In genomic region chr1:59237905-59238304, GRCh38 we compare ENCODE assay signal across 20 cellular contexts. TPM values are rescaled to one million over a fixed set of nuclear protein-coding genes. Genes with fewer than 3 reads are reported as not detected.
DNase-seq lines count a peak whose midpoint lies in the region; TF ChIP-seq lines count a peak whose summit lies in the region.
"Had no signal": no experiment of that assay in that cellular context is flagged by ENCODE, and none has a peak within 500 bp of the region (broad histone marks: within the 10 kb centered on the region; RNA-seq: fewer than 3 reads in every experiment).

No MANE protein-coding gene starts in this region.

- no peak overlapping the region for H3K27ac Mint-ChIP-seq in endodermal cell
- peak overlapping the region in 1 of 8 donors; percentile 63 for H3K27ac Mint-ChIP-seq in CD8-positive, alpha-beta memory T cell
- H3K27ac Mint-ChIP-seq: activated CD4-positive, alpha-beta T cell treated with anti-CD3 and anti-CD28 coated beads for 36 hours; activated naive CD8-positive, alpha-beta T cell treated with anti-CD3 and anti-CD28 coated beads, Interleukin-2, amount 10 ng/mL, durations not matched to agents 7 days and 5 days; CD4-positive, CD25-positive, alpha-beta regulatory T cell had no signal

- H3K36me3 ChIP-seq in Loucy (ENCODE audit: insufficient read depth, low read length) (no peaks in the 10 kb centered on the region), endodermal cell (ENCODE audit: control insufficient read depth, insufficient read depth, low read length) (no peaks in the 10 kb centered on the region)
- no peaks in the 10 kb centered on the region for H3K36me3 ChIP-seq in CD8-positive, alpha-beta memory T cell (ENCODE audit: insufficient read depth, low read length)
- H3K36me3 ChIP-seq: colonic mucosa, heart right ventricle, lower lobe of right lung, MG63, tibial nerve had no signal

- H3K4me3 ChIP-seq in Loucy (ENCODE audit: low read length, poor library complexity, severe bottlenecking), result no peak overlapping the region
- H3K4me3 ChIP-seq in endodermal cell (ENCODE audit: low read length), result no peak overlapping the region
- no peak overlapping the region for H3K4me3 ChIP-seq in CD8-positive, alpha-beta memory T cell (ENCODE audit: low read length)
- H3K4me3 ChIP-seq: colonic mucosa, heart right ventricle, lower lobe of right lung, MG63, smooth muscle cell, tibial nerve had no signal

- no peak for TF ChIP-seq CTCF in Loucy (conservative IDR thresholded peaks at IDR 0.05; ENCODE audit: low read length)
- no peak for TF ChIP-seq CTCF in endodermal cell (conservative IDR thresholded peaks at IDR 0.05)

- no peaks in the 10 kb centered on the region for H4K20me1 ChIP-seq in Loucy (ENCODE audit: insufficient read depth, low read length, poor library complexity, severe bottlenecking)

- no peak overlapping the region for H3K4me3 Mint-ChIP-seq in endodermal cell
- no peak overlapping the region for H3K4me3 Mint-ChIP-seq in CD8-positive, alpha-beta memory T cell
- H3K4me3 Mint-ChIP-seq: activated CD4-positive, alpha-beta T cell treated with anti-CD3 and anti-CD28 coated beads for 36 hours; activated naive CD8-positive, alpha-beta T cell treated with anti-CD3 and anti-CD28 coated beads, Interleukin-2, amount 10 ng/mL, durations not matched to agents 7 days and 5 days; CD4-positive, CD25-positive, alpha-beta regulatory T cell; stimulated activated naive CD8-positive, alpha-beta T cell treated with anti-CD3 and anti-CD28 coated beads, Interleukin-15, amount 100 ng/mL, for 72 hours had no signal

- H3K9ac ChIP-seq in Loucy (ENCODE audit: low read depth, low read length, poor library complexity, severe bottlenecking) (no peak overlapping the region), endodermal cell (ENCODE audit: extremely low read depth, low read length, poor library complexity, severe bottlenecking) (no peak overlapping the region)

- H3K4me1 Mint-ChIP-seq in endodermal cell, result peaks cover 2% of the 10 kb centered on the region
- H3K4me1 Mint-ChIP-seq in CD8-positive, alpha-beta memory T cell, result no peaks in the 10 kb centered on the region
- H3K4me1 Mint-ChIP-seq: activated CD4-positive, alpha-beta T cell treated with anti-CD3 and anti-CD28 coated beads for 36 hours; activated naive CD8-positive, alpha-beta T cell treated with anti-CD3 and anti-CD28 coated beads, Interleukin-2, amount 10 ng/mL, durations not matched to agents 7 days and 5 days; CD4-positive, CD25-positive, alpha-beta regulatory T cell; stimulated activated naive CD8-positive, alpha-beta T cell treated with anti-CD3 and anti-CD28 coated beads, Interleukin-15, amount 100 ng/mL, for 72 hours had no signal

- H3K4me2 ChIP-seq in Loucy (ENCODE audit: low read depth, low read length, poor library complexity, severe bottlenecking), result no peak overlapping the region
- H3K4me2 ChIP-seq: smooth muscle cell had no signal

- H3K36me3 Mint-ChIP-seq in endodermal cell (ENCODE audit: low read depth), result no peaks in the 10 kb centered on the region
- H3K36me3 Mint-ChIP-seq in CD8-positive, alpha-beta memory T cell, result no peaks in the 10 kb centered on the region
- H3K36me3 Mint-ChIP-seq: activated naive CD8-positive, alpha-beta T cell treated with anti-CD3 and anti-CD28 coated beads, Interleukin-2, amount 10 ng/mL, durations not matched to agents 7 days and 5 days; CD4-positive, CD25-positive, alpha-beta regulatory T cell had no signal

- peak overlapping the region; percentile 21 for H3K27ac ChIP-seq in endodermal cell (ENCODE audit: low read depth, low read length)
- H3K27ac ChIP-seq in CD8-positive, alpha-beta memory T cell (ENCODE audit: low read depth, low read length), result no peak overlapping the region
- H3K27ac ChIP-seq: colonic mucosa, heart right ventricle, lower lobe of right lung, tibial nerve had no signal

- no peaks in the 10 kb centered on the region for H3K9me2 ChIP-seq in Loucy (replicated peaks; ENCODE audit: low read depth, low read length)

- CTCF ChIA-PET in CD8-positive, alpha-beta memory T cell (lab: Charles Lee), result no interaction called here

- POLR2A ChIA-PET in CD8-positive, alpha-beta memory T cell (lab: Charles Lee), result no interaction called here

- DNase-seq in DMS153 (lab: John Stamatoyannopoulos, UW) (peak; percentile 58), RKO (ENCODE audit: low spot score) (peak; percentile 53), endodermal cell (no peak), mucosa of gallbladder (ENCODE audit: low spot score) (no peak), pons (ENCODE audit: low spot score) (no peak), LoVo (ENCODE audit: low spot score) (no peak)
- no peak for DNase-seq in CD8-positive, alpha-beta memory T cell
- DNase-seq: activated CD4-positive, alpha-beta T cell treated with anti-CD3 and anti-CD28 coated beads for 36 hours; activated naive CD8-positive, alpha-beta T cell treated with anti-CD3 and anti-CD28 coated beads, Interleukin-2, amount 10 ng/mL, durations not matched to agents 7 days and 5 days; CD4-positive, CD25-positive, alpha-beta regulatory T cell; colonic mucosa; DMS79; heart right ventricle; lower lobe of right lung; MG63; stimulated activated CD4-positive, alpha-beta T cell treated with anti-CD3 and anti-CD28 coated beads, Interleukin-4, amount 100 ng/mL, for 1 hour; stimulated activated naive CD8-positive, alpha-beta T cell treated with anti-CD3 and anti-CD28 coated beads, Interleukin-15, amount 100 ng/mL, for 72 hours had no signal

- H3F3A ChIP-seq in Loucy (ENCODE audit: low read depth), result no peaks in the 10 kb centered on the region

- H3K27me3 ChIP-seq in Loucy (ENCODE audit: insufficient read depth, low read length, poor library complexity, severe bottlenecking) (no peaks in the 10 kb centered on the region), endodermal cell (ENCODE audit: control insufficient read depth, insufficient read depth, low read length, poor library complexity, severe bottlenecking) (no peaks in the 10 kb centered on the region)
- no peaks in the 10 kb centered on the region for H3K27me3 ChIP-seq in CD8-positive, alpha-beta memory T cell (ENCODE audit: insufficient read depth, low read length, poor library complexity, severe bottlenecking)
- H3K27me3 ChIP-seq: colonic mucosa, heart right ventricle, MG63, tibial nerve had no signal

- no peaks in the 10 kb centered on the region for H3K27me3 Mint-ChIP-seq in endodermal cell (ENCODE audit: insufficient read depth)
- H3K27me3 Mint-ChIP-seq in CD8-positive, alpha-beta memory T cell, result no peaks in the 10 kb centered on the region
- H3K27me3 Mint-ChIP-seq: activated CD4-positive, alpha-beta T cell treated with anti-CD3 and anti-CD28 coated beads for 36 hours; activated naive CD8-positive, alpha-beta T cell treated with anti-CD3 and anti-CD28 coated beads, Interleukin-2, amount 10 ng/mL, durations not matched to agents 7 days and 5 days had no signal

- H2AFZ ChIP-seq in Loucy (ENCODE audit: low read length), result peak overlapping the region; percentile 27; the same call in 1 of the 2 replicates

- no peaks in the 10 kb centered on the region for H3K9me3 Mint-ChIP-seq in endodermal cell
- H3K9me3 Mint-ChIP-seq in CD8-positive, alpha-beta memory T cell, result no peaks in the 10 kb centered on the region
- H3K9me3 Mint-ChIP-seq: activated naive CD8-positive, alpha-beta T cell treated with anti-CD3 and anti-CD28 coated beads, Interleukin-2, amount 10 ng/mL, durations not matched to agents 7 days and 5 days; stimulated activated naive CD8-positive, alpha-beta T cell treated with anti-CD3 and anti-CD28 coated beads, Interleukin-15, amount 100 ng/mL, for 72 hours had no signal

- H3K9me3 ChIP-seq in Loucy (ENCODE audit: insufficient read depth, low read depth, low read length), result no peaks in the 10 kb centered on the region
- H3K9me3 ChIP-seq in endodermal cell (ENCODE audit: control insufficient read depth, low read length), result no peaks in the 10 kb centered on the region
- H3K9me3 ChIP-seq in CD8-positive, alpha-beta memory T cell (ENCODE audit: low read length), result no peaks in the 10 kb centered on the region
- H3K9me3 ChIP-seq: colonic mucosa, heart right ventricle, lower lobe of right lung, MG63, tibial nerve had no signal

- H3K79me2 ChIP-seq in Loucy (ENCODE audit: insufficient read depth, low read length), result no peaks in the 10 kb centered on the region

- H3K4me1 ChIP-seq in Loucy (ENCODE audit: insufficient read depth, low read length, poor library complexity, severe bottlenecking) (no peaks in the 10 kb centered on the region), endodermal cell (ENCODE audit: control insufficient read depth, insufficient read depth, low read length) (no peaks in the 10 kb centered on the region)
- no peaks in the 10 kb centered on the region for H3K4me1 ChIP-seq in CD8-positive, alpha-beta memory T cell (ENCODE audit: insufficient read depth, low read length)
- H3K4me1 ChIP-seq: colonic mucosa, heart right ventricle, lower lobe of right lung, tibial nerve had no signal

- WGBS in endodermal cell (ENCODE audit: insufficient coverage in 1 of 2, insufficient read length in 1 of 2), 2 experiments, result 87 to 92% methylated on average over 3 of the region's 3 CpGs

RNA-seq across cellular contexts. Expression of gene FGGY, which starts 59.0 kb away (rescaled TPM):
- 10 to 100 TPM; 14.1 to 14.8 TPM for total RNA-seq in endodermal cell
- polyA plus RNA-seq in endodermal cell (2013, experiment 1 of 2), result 15.6 TPM
- 11.9 TPM for polyA plus RNA-seq in endodermal cell (2013, experiment 2 of 2)
- 36.4 TPM for total RNA-seq in mucosa of gallbladder
- total RNA-seq in CD8-positive, alpha-beta memory T cell, result 1 to 10 TPM; 6.6 to 7.9 TPM
- polyA plus RNA-seq in CD8-positive, alpha-beta memory T cell, result 5.3 TPM

Comparison
In these comparisons a context has a peak if more than half of its experiments do, and no peak if none do; other contexts are left out.
1. DNase-seq: peak in DMS153 (single experiment) and RKO (single experiment); none in endodermal cell (single experiment), mucosa of gallbladder (single experiment), pons (single experiment), CD8-positive, alpha-beta memory T cell (0 of 5) and LoVo (single experiment).